ENCODE assay signal across 11 cellular contexts in the genomic region with DNA sequence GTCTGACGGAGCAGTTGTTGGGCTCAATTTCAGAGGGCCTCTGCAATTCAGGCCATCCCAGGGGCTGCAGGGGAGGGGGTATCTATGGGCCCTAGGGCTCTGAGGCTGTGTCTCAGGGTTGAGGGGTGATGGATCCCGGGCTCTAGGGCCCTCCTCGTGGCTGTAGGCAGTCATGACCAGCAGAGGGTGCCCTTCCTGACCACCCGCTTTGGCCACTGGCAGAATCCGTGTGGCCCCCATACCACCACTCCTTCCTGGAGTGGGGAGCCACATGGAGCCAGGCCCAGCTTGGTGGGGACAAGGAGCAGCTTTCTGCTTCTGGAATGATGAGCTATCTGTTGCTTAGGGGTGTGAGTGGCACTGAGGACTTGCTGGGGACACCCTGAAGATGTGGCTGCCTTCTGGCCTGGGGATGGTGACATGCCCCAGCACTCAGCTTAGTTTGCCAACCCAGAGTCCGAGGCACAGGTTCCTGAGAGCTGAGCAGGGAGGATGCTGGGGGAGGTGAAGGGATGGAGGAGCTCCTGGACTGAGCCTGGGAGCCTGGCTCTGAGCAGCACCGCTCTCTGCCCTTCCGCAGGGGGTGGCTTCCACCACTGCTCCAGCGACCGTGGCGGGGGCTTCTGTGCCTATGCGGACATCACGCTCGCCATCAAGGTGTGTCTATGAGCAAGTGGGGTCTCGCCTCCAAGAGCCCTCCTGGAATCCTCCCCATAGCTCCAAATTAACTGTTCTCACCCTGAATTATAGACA. TPM values are rescaled to one million over a fixed set of nuclear protein-coding genes. Genes with fewer than 3 reads are reported as not detected.
A peak's percentile ranks its signal among the peaks of the same experiment; 100 is the strongest.
DNase-seq lines count a peak whose midpoint lies in the region; ATAC-seq, FAIRE-seq and TF ChIP-seq lines count a peak whose summit lies in the region.
"Had no signal": no experiment of that assay in that cellular context is flagged by ENCODE, and none has a peak within 500 bp of the region (broad histone marks: within the 10 kb centered on the region; RNA-seq: fewer than 3 reads in every experiment).

No MANE protein-coding gene starts in this region.

- H3K27me3 ChIP-seq in HCT116 (ENCODE audit: insufficient read depth, low read length) (no peaks in the 10 kb centered on the region), GM12878 (replicated peaks in 1 of 2; ENCODE audit: control insufficient read depth in 2 of 2, insufficient read depth in 2 of 2, low read length in 1 of 2) (no peaks in the 10 kb centered on the region; a peak in 1 of 4 replicates), mesenchymal stem cell (ENCODE audit: control insufficient read depth in 1 of 2, insufficient read depth in 1 of 2, low read length in 2 of 2) (no peaks in the 10 kb centered on the region)
- no peaks in the 10 kb centered on the region for H3K27me3 ChIP-seq in CD8-positive, alpha-beta T cell (ENCODE audit: insufficient read depth, low read length)

- H4K8ac ChIP-seq in mesenchymal stem cell (ENCODE audit: low read length): no peak overlapping the region

- H3K4me3 Mint-ChIP-seq in Calu3 (ENCODE audit: low read depth, unreplicated experiment): no peak overlapping the region
- no peak overlapping the region for H3K4me3 Mint-ChIP-seq in CD8-positive, alpha-beta T cell
- H3K4me3 Mint-ChIP-seq: activated naive CD8-positive, alpha-beta T cell treated with anti-CD3 and anti-CD28 coated beads, Interleukin-2, amount 10 ng/mL, durations not matched to agents 7 days and 5 days had no signal

- CTCF ChIA-PET in Calu3 (lab: Charles Lee): interaction anchor here (1.4 kb wide), 1 partner anchor 80 kb away, joined by 3 read pairs; no protein-coding TSS in a partner anchor
- CTCF ChIA-PET in HCT116 (lab: Charles Lee): interaction anchor here (1.5 to 8.2 kb wide), 2 partner anchors 34 to 147 kb away, joined by 4 to 245 read pairs; no protein-coding TSS in a partner anchor
- CTCF ChIA-PET in GM12878 (lab: Yijun Ruan, JAX): interaction anchor here (0.7 to 8.1 kb wide), 5 partner anchors 10 to 147 kb away, joined by 3 to 231 read pairs (median 3); partner anchors contain the start of gene HDAC11
- CTCF ChIA-PET in CD8-positive, alpha-beta T cell (lab: Charles Lee): interaction anchor here (8.4 kb wide), 1 partner anchor 147 kb away, joined by 389 read pairs; no protein-coding TSS in a partner anchor

- H3K79me2 ChIP-seq in HCT116 (ENCODE audit: insufficient read depth, low read length): no peaks in the 10 kb centered on the region
- H3K79me2 ChIP-seq in GM12878 (ENCODE audit: control insufficient read depth, insufficient read depth, low read length): no peaks in the 10 kb centered on the region

- 44% methylated on average over 15 of the region's 15 CpGs for WGBS in GM12878 (ENCODE audit: insufficient coverage, insufficient replicate concordance, low lambda C conversion rate, missing lambda C conversion rate)
- WGBS in mesenchymal stem cell: 68% methylated on average over 7 of the region's 15 CpGs

- no peak overlapping the region for H2BK5ac ChIP-seq in mesenchymal stem cell (ENCODE audit: low read depth, low read length, poor library complexity, severe bottlenecking)

- no peaks in the 10 kb centered on the region for H3K4me1 Mint-ChIP-seq in Calu3 (ENCODE audit: low read depth, unreplicated experiment)
- no peaks in the 10 kb centered on the region for H3K4me1 Mint-ChIP-seq in CD8-positive, alpha-beta T cell (ENCODE audit: low read depth)
- H3K4me1 Mint-ChIP-seq: activated naive CD8-positive, alpha-beta T cell treated with anti-CD3 and anti-CD28 coated beads, Interleukin-2, amount 10 ng/mL, durations not matched to agents 7 days and 5 days had no signal

- peaks cover 3% of the 10 kb centered on the region for H3K36me3 Mint-ChIP-seq in Calu3 (ENCODE audit: insufficient read depth, unreplicated experiment)
- H3K36me3 Mint-ChIP-seq in CD8-positive, alpha-beta T cell: peaks cover 3% of the 10 kb centered on the region
- H3K36me3 Mint-ChIP-seq: activated naive CD8-positive, alpha-beta T cell treated with anti-CD3 and anti-CD28 coated beads, Interleukin-2, amount 10 ng/mL, durations not matched to agents 7 days and 5 days had no signal

- peak; percentile 55 for TF ChIP-seq RAD21 in HCT116 (IDR thresholded peaks at IDR 0.05; ENCODE audit: low read depth)
- TF ChIP-seq RAD21 in GM12878 (IDR thresholded peaks at IDR 0.05; ENCODE audit: insufficient read depth, low read depth, low read length): no peak

- DNase-seq in Calu3: peak; percentile 54
- no peak for DNase-seq in HCT116 (ENCODE audit: low read depth, low spot score)
- no peak for DNase-seq in GM12878 (ENCODE audit: low read depth, low spot score)
- peak; percentile 29 for DNase-seq in mesenchymal stem cell
- DNase-seq in CD8-positive, alpha-beta T cell: no peak
- DNase-seq in SW480 (ENCODE audit: low spot score): no peak
- DNase-seq: activated naive CD8-positive, alpha-beta T cell treated with anti-CD3 and anti-CD28 coated beads, Interleukin-2, amount 10 ng/mL, durations not matched to agents 7 days and 5 days; NCI-H2227 treated with DMSO at 0.1 percent for 48 hours had no signal

- H3K36me3 ChIP-seq in HCT116 (ENCODE audit: control insufficient read depth in 1 of 2, insufficient read depth in 2 of 2, low read length in 2 of 2) (no peaks in the 10 kb centered on the region; a peak in 1 of 4 replicates), GM12878 (ENCODE audit: control insufficient read depth in 2 of 2, insufficient read depth in 2 of 2, low read length in 1 of 2) (no peaks in the 10 kb centered on the region), mesenchymal stem cell (ENCODE audit: control insufficient read depth in 1 of 2, insufficient read depth in 2 of 2, low read depth in 1 of 2, low read length in 2 of 2) (peaks cover 3 to 20% of the 10 kb centered on the region in 2 experiments)
- no peaks in the 10 kb centered on the region for H3K36me3 ChIP-seq in CD8-positive, alpha-beta T cell (ENCODE audit: insufficient read depth, low read length)

- BruUV-seq in Calu3 (replicated peaks; lab: Mats Ljungman, UMichigan) (no TSS peak), HCT116 (replicated peaks; lab: Mats Ljungman, UMichigan) (no TSS peak), GM12878 (replicated peaks; lab: Mats Ljungman, UMichigan) (no TSS peak)

- H2AK5ac ChIP-seq in mesenchymal stem cell (ENCODE audit: low read length, severe bottlenecking): no peak overlapping the region

- no peak for TF ChIP-seq EP300 in GM12878 (IDR thresholded peaks at IDR 0.05; ENCODE audit: borderline replicate concordance in 1 of 2, control insufficient read depth in 1 of 2, low read depth in 2 of 2, low read length in 2 of 2)

- H3K18ac ChIP-seq in mesenchymal stem cell (ENCODE audit: low read depth in 1 of 2, low read length in 2 of 2): no peak overlapping the region

- RAD21 ChIA-PET in HCT116 (lab: Charles Lee; ENCODE audit: low non-redundant PET in 1 of 2, low total read pairs in 2 of 2, uncharacterized antibody in 2 of 2, unreplicated experiment in 2 of 2) (no interaction called here), GM12878 (lab: Charles Lee; ENCODE audit: unreplicated experiment) (interaction anchor here (3.6 kb wide), 1 partner anchor 149 kb away, joined by 31 read pairs; no protein-coding TSS in a partner anchor)

- SMC1A ChIA-PET in GM12878 (lab: Charles Lee; ENCODE audit: uncharacterized antibody, unreplicated experiment): interaction anchor here (1.0 kb wide), 1 partner anchor 147 kb away, joined by 3 read pairs; no protein-coding TSS in a partner anchor

- no peak overlapping the region for H4K91ac ChIP-seq in mesenchymal stem cell (ENCODE audit: low read length)

- H2AFZ ChIP-seq in HCT116 (ENCODE audit: low read depth, low read length, poor library complexity, severe bottlenecking) (no peak overlapping the region), GM12878 (ENCODE audit: control insufficient read depth, low read depth, low read length) (no peak overlapping the region), mesenchymal stem cell (ENCODE audit: low read depth, low read length) (no peak overlapping the region)

- no peak overlapping the region for H2BK120ac ChIP-seq in mesenchymal stem cell (ENCODE audit: low read depth, low read length)

- FAIRE-seq in GM12878 (lab: Jason Lieb, UNC): no peak

- H3K4me1 ChIP-seq in HCT116 (ENCODE audit: control insufficient read depth in 1 of 2, insufficient read depth in 2 of 2, low read length in 2 of 2) (peaks cover 0 to 5% of the 10 kb centered on the region in 2 experiments; a peak in 1 of 4 replicates), GM12878 (ENCODE audit: control insufficient read depth, insufficient read depth, low read length) (peaks cover 11% of the 10 kb centered on the region), mesenchymal stem cell (ENCODE audit: control insufficient read depth, insufficient read depth, low read depth, low read length) (peaks cover 19% of the 10 kb centered on the region)
- H3K4me1 ChIP-seq in CD8-positive, alpha-beta T cell (ENCODE audit: insufficient read depth, low read length): no peaks in the 10 kb centered on the region

- TF ChIP-seq POLR2A in HCT116 (IDR thresholded peaks at IDR 0.05; ENCODE audit: borderline replicate concordance, extremely low read depth, insufficient read depth, insufficient read length) (no peak), GM12878 (IDR thresholded peaks at IDR 0.05; ENCODE audit: low read depth, low read length) (no peak)

- H3K27ac ChIP-seq in HCT116 (ENCODE audit: low read depth, low read length) (no peak overlapping the region), GM12878 (ENCODE audit: control insufficient read depth, insufficient read depth) (no peak overlapping the region), mesenchymal stem cell (ENCODE audit: low read length, poor library complexity, severe bottlenecking) (no peak overlapping the region)
- no peak overlapping the region for H3K27ac ChIP-seq in CD8-positive, alpha-beta T cell (ENCODE audit: low read depth, low read length)

- H3K4me2 ChIP-seq in HCT116 (ENCODE audit: low read length) (no peak overlapping the region), GM12878 (ENCODE audit: control insufficient read depth, insufficient read depth) (no peak overlapping the region), mesenchymal stem cell (ENCODE audit: low read length, poor library complexity, severe bottlenecking) (no peak overlapping the region)

- no peak overlapping the region for H3K4ac ChIP-seq in mesenchymal stem cell (ENCODE audit: low read depth in 1 of 2, low read length in 2 of 2)

- no peak overlapping the region for H3K14ac ChIP-seq in mesenchymal stem cell (ENCODE audit: low read length in 2 of 2)

- POLR2A ChIA-PET in HCT116 (lab: Charles Lee): no interaction called here
- POLR2A ChIA-PET in GM12878 (lab: Charles Lee): no interaction called here
- POLR2A ChIA-PET in CD8-positive, alpha-beta T cell (lab: Charles Lee): no interaction called here

- H3K23ac ChIP-seq in mesenchymal stem cell (ENCODE audit: low read length in 2 of 2): no peak overlapping the region

- no peaks in the 10 kb centered on the region for H3K79me1 ChIP-seq in mesenchymal stem cell (replicated peaks; ENCODE audit: low read length, poor library complexity, severe bottlenecking)

- H3K9me3 ChIP-seq in HCT116 (ENCODE audit: control insufficient read depth in 1 of 2, insufficient read depth in 1 of 2, low read depth in 1 of 2, low read length in 2 of 2) (no peaks in the 10 kb centered on the region), GM12878 (replicated peaks; ENCODE audit: control insufficient read depth, insufficient read depth, low read length) (no peaks in the 10 kb centered on the region), mesenchymal stem cell (ENCODE audit: control insufficient read depth, low read length) (no peaks in the 10 kb centered on the region)
- no peaks in the 10 kb centered on the region for H3K9me3 ChIP-seq in CD8-positive, alpha-beta T cell (ENCODE audit: low read length)

- H3K9ac ChIP-seq in HCT116 (ENCODE audit: low read length) (no peak overlapping the region), GM12878 (ENCODE audit: control insufficient read depth, insufficient read depth, low read length) (no peak overlapping the region), mesenchymal stem cell (ENCODE audit: low read length) (no peak overlapping the region)

- peak overlapping the region in 1 of 2 experiments; percentile 21 for H2BK12ac ChIP-seq in mesenchymal stem cell (ENCODE audit: low read length in 2 of 2)

- H3K9me3 Mint-ChIP-seq in Calu3 (ENCODE audit: low read depth, unreplicated experiment): no peaks in the 10 kb centered on the region
- no peaks in the 10 kb centered on the region for H3K9me3 Mint-ChIP-seq in CD8-positive, alpha-beta T cell
- H3K9me3 Mint-ChIP-seq: activated naive CD8-positive, alpha-beta T cell treated with anti-CD3 and anti-CD28 coated beads, Interleukin-2, amount 10 ng/mL, durations not matched to agents 7 days and 5 days had no signal

- TF ChIP-seq CTCF in Calu3 (IDR thresholded peaks at IDR 0.05; ENCODE audit: unreplicated experiment) (peak; percentile 71), HCT116 (IDR thresholded peaks at IDR 0.05 in 2 of 3, conservative IDR thresholded peaks at IDR 0.05 in 1 of 3; ENCODE audit: borderline replicate concordance in 1 of 3, insufficient read depth in 1 of 3, low read depth in 2 of 3, low read length in 2 of 3) (peak; percentile 60 to 86 (median 80); a peak in 5 of 6 replicates), GM12878 (IDR thresholded peaks at IDR 0.05 in 2 of 3, conservative IDR thresholded peaks at IDR 0.05 in 1 of 3; ENCODE audit: control insufficient read depth in 2 of 3, extremely low read depth in 1 of 3, insufficient read depth in 1 of 3, low read depth in 3 of 3, low read length in 3 of 3) (peak; percentile 50 to 58 (median 50); a peak in 5 of 6 replicates)
- no peak for TF ChIP-seq CTCF in CD8-positive, alpha-beta T cell (IDR thresholded peaks at IDR 0.05)

- H2BK15ac ChIP-seq in mesenchymal stem cell (ENCODE audit: low read depth, poor library complexity, severe bottlenecking): no peak overlapping the region

- H3K27me3 Mint-ChIP-seq in Calu3 (ENCODE audit: unreplicated experiment): no peaks in the 10 kb centered on the region
- no peaks in the 10 kb centered on the region for H3K27me3 Mint-ChIP-seq in CD8-positive, alpha-beta T cell (ENCODE audit: low read depth)

- H3K27ac Mint-ChIP-seq in Calu3 (ENCODE audit: unreplicated experiment): no peak overlapping the region
- H3K27ac Mint-ChIP-seq in CD8-positive, alpha-beta T cell: no peak overlapping the region
- H3K27ac Mint-ChIP-seq: activated naive CD8-positive, alpha-beta T cell treated with anti-CD3 and anti-CD28 coated beads, Interleukin-2, amount 10 ng/mL, durations not matched to agents 7 days and 5 days had no signal

- intact Hi-C loops in Calu3 (cut with micrococcal nuclease; ENCODE audit: unreplicated experiment) (no loop called here), HCT116 (cut with micrococcal nuclease) (loop anchor here (1.0 kb wide), 1 partner anchor 148 kb away; no protein-coding TSS in a partner anchor), GM12878 (cut with micrococcal nuclease; ENCODE audit: unreplicated experiment) (loop anchor here (1.0 kb wide), 1 partner anchor 148 kb away; no protein-coding TSS in a partner anchor)
- intact Hi-C loops in CD8-positive, alpha-beta T cell (cut with DNase I, micrococcal nuclease): no loop called here

- no peak overlapping the region for H3K4me3 ChIP-seq in HCT116 (replicated peaks in 1 of 2; ENCODE audit: low read depth in 1 of 2, low read length in 2 of 2)
- no peak overlapping the region for H3K4me3 ChIP-seq in GM12878
- H3K4me3 ChIP-seq in mesenchymal stem cell (ENCODE audit: insufficient read depth in 1 of 2, low read depth in 1 of 2, low read length in 2 of 2): no peak overlapping the region
- no peak overlapping the region for H3K4me3 ChIP-seq in CD8-positive, alpha-beta T cell (ENCODE audit: low read depth, low read length)
- H3K4me3 ChIP-seq: lung had no signal

- H3K9me2 ChIP-seq in HCT116 (ENCODE audit: insufficient read depth): no peaks in the 10 kb centered on the region

- in situ Hi-C loops in GM12878 (cut with MboI): no loop called here

- ATAC-seq in HCT116: peak; percentile 71
- ATAC-seq in GM12878: peak; percentile 74
- no peak for ATAC-seq in GM18861 (IDR thresholded peaks at IDR 0.05; ENCODE audit: unreplicated experiment)
- ATAC-seq in CD8-positive, alpha-beta T cell: no peak
- ATAC-seq in GM18502 (IDR thresholded peaks at IDR 0.05; ENCODE audit: poor library complexity, unreplicated experiment): no peak

- H4K20me1 ChIP-seq in HCT116 (ENCODE audit: insufficient read depth) (no peaks in the 10 kb centered on the region), GM12878 (ENCODE audit: control insufficient read depth, insufficient read depth) (no peaks in the 10 kb centered on the region)

RNA-seq across cellular contexts. Expression of gene HDAC11, which starts 20.2 kb away (rescaled TPM):
- total RNA-seq in Calu3 (2022) (11.8 and 16.5 TPM in 2 replicates), HCT116 (2021; ENCODE audit: unreplicated experiment) (16.1 TPM), GM12878 (2014; rRNA removed) (0.16 and 0.62 TPM in 2 replicates), GM12878 (2014; rRNA removed; fragmentation: Illumina TruSeq; extraction: Trizol) (0.14 and 0.22 TPM in 2 replicates), GM12878 (2021) (0.33 and 0.80 TPM in 2 replicates)
- polyA plus RNA-seq in HCT116 (2012): 14.5 and 15.6 TPM in 2 replicates
- 0.42 and 0.54 TPM in 2 replicates for total RNA-seq in GM12878 (2013; cell fraction: nucleolus; rRNA removed)
- 0.89 TPM for polyA plus RNA-seq in GM12878 (2011; ENCODE audit: low read depth)
- polyA plus RNA-seq in GM12878 (2011; rRNA removed) (0.73 and 0.75 TPM in 2 replicates), GM12878 (2014; fragmentation: Illumina TruSeq; extraction: Trizol) (0.07 TPM in 1 of 2 replicates, not detected in the other), GM12878 (2014; fragmentation: Nextera tagmentation; extraction: Ambion mirVana) (under 1 TPM in 1 of 2 experiments, not detected in 1; 0.04 TPM), GM12878 (2014; rRNA removed) (0.11 and 0.76 TPM in 2 replicates), GM12878 (2016; fragmentation: Nextera tagmentation; extraction: Ambion mirVana) (under 1 TPM; 0.11 to 0.13 TPM)
- polyA plus RNA-seq in GM12878 (2011; cell fraction: cytosol; rRNA removed): 1.1 and 1.2 TPM in 2 replicates
- polyA plus RNA-seq in GM12878 (2011; cell fraction: nucleus; rRNA removed): 0.66 and 1.2 TPM in 2 replicates
- 0.95 and 1.7 TPM in 2 replicates for polyA plus RNA-seq in GM12878 (2012)
- polyA minus RNA-seq in GM12878 (2011; rRNA and poly(A)+ RNA removed): 0.66 and 1.2 TPM in 2 replicates
- polyA minus RNA-seq in GM12878 (2011; cell fraction: cytosol; rRNA and poly(A)+ RNA removed): not detected in 2 replicates
- polyA minus RNA-seq in GM12878 (2011; cell fraction: nucleus; rRNA and poly(A)+ RNA removed): 0.60 and 0.86 TPM in 2 replicates
- polyA plus RNA-seq in mesenchymal stem cell (2013, experiment 1 of 2): 7.0 TPM
- 9.6 TPM for polyA plus RNA-seq in mesenchymal stem cell (2013, experiment 2 of 2)
- 1 to 10 TPM; 4.6 to 5.8 TPM for total RNA-seq in CD8-positive, alpha-beta T cell

RNA-seq across cellular contexts. Expression of gene FBLN2, which starts 48.6 kb away (rescaled TPM):
- not detected in 2 replicates for total RNA-seq in Calu3 (2022)
- 0.39 TPM for total RNA-seq in HCT116 (2021; ENCODE audit: unreplicated experiment)
- 0.18 and 0.34 TPM in 2 replicates for polyA plus RNA-seq in HCT116 (2012)
- total RNA-seq in GM12878 (2013; cell fraction: nucleolus; rRNA removed): not detected in 2 replicates
- total RNA-seq in GM12878 (2014; rRNA removed): 0.11 TPM in 2 replicates
- total RNA-seq in GM12878 (2014; rRNA removed; fragmentation: Illumina TruSeq; extraction: Trizol): 0.13 TPM in 1 of 2 replicates, not detected in the other
- 0.27 and 0.41 TPM in 2 replicates for total RNA-seq in GM12878 (2021)
- polyA plus RNA-seq in GM12878 (2011; ENCODE audit: low read depth): 0.14 TPM
- polyA plus RNA-seq in GM12878 (2011; rRNA removed): 0.03 and 0.04 TPM in 2 replicates
- polyA plus RNA-seq in GM12878 (2011; cell fraction: cytosol; rRNA removed): 0.03 and 0.06 TPM in 2 replicates
- 0.04 and 0.06 TPM in 2 replicates for polyA plus RNA-seq in GM12878 (2011; cell fraction: nucleus; rRNA removed)
- polyA plus RNA-seq in GM12878 (2012): 0.12 and 0.32 TPM in 2 replicates
- polyA plus RNA-seq in GM12878 (2014; fragmentation: Illumina TruSeq; extraction: Trizol): 0.10 TPM in 1 of 2 replicates, not detected in the other
- not detected for polyA plus RNA-seq in GM12878 (2014; fragmentation: Nextera tagmentation; extraction: Ambion mirVana)
- 0.22 and 0.37 TPM in 2 replicates for polyA plus RNA-seq in GM12878 (2014; rRNA removed)
- under 1 TPM; 0.03 to 0.39 TPM for polyA plus RNA-seq in GM12878 (2016; fragmentation: Nextera tagmentation; extraction: Ambion mirVana)
- polyA minus RNA-seq in GM12878 (2011; rRNA and poly(A)+ RNA removed): not detected in 2 replicates
- not detected in 2 replicates for polyA minus RNA-seq in GM12878 (2011; cell fraction: cytosol; rRNA and poly(A)+ RNA removed)
- polyA minus RNA-seq in GM12878 (2011; cell fraction: nucleus; rRNA and poly(A)+ RNA removed): not detected in 2 replicates
- 39.0 TPM for polyA plus RNA-seq in mesenchymal stem cell (2013, experiment 1 of 2)
- polyA plus RNA-seq in mesenchymal stem cell (2013, experiment 2 of 2): 37.8 TPM
- total RNA-seq in CD8-positive, alpha-beta T cell: 10 to 100 TPM; 11.6 to 13.7 TPM

Comparison
In these comparisons a context has a peak if more than half of its experiments do, and no peak if none do; other contexts are left out.
1. DNase-seq: peak in Calu3 (single experiment) and mesenchymal stem cell (single experiment); none in HCT116 (single experiment), GM12878 (single experiment), CD8-positive, alpha-beta T cell (0 of 7) and SW480 (single experiment).
2. ATAC-seq: peak in HCT116 (single experiment) and GM12878 (single experiment); none in GM18861 (single experiment), CD8-positive, alpha-beta T cell (single experiment) and GM18502 (single experiment).
3. intact Hi-C loops: an anchor here in HCT116 (1.0 kb wide) and GM12878 (1.0 kb wide); none called in Calu3 and CD8-positive, alpha-beta T cell.